ENCODE assay signal across 27 cellular contexts in genomic region chr2:163657257-163657656, GRCh38.
DNase-seq lines count a peak whose midpoint lies in the region; ATAC-seq, FAIRE-seq and TF ChIP-seq lines count a peak whose summit lies in the region.
"Had no signal": no experiment of that assay in that cellular context is flagged by ENCODE, and none has a peak within 500 bp of the region (broad histone marks: within the 10 kb centered on the region; RNA-seq: fewer than 3 reads in every experiment).

No MANE protein-coding gene starts in this region.

- H2AK5ac ChIP-seq in mesendoderm (ENCODE audit: low read length) (no peak overlapping the region), neuronal stem cell (ENCODE audit: low read depth, low read length) (no peak overlapping the region)

- no peaks in the 10 kb centered on the region for H3K9me3 ChIP-seq in MG63
- H3K9me3 ChIP-seq in neuronal stem cell (replicated peaks in 1 of 2; ENCODE audit: control insufficient read depth in 2 of 2, insufficient read depth in 1 of 2, low read depth in 1 of 2, low read length in 2 of 2) = no peaks in the 10 kb centered on the region
- H3K9me3 ChIP-seq: thyroid gland had no signal

- H3K79me2 ChIP-seq in mesendoderm (ENCODE audit: control insufficient read depth, insufficient read depth, low read length) = no peaks in the 10 kb centered on the region

- ATAC-seq in HG03135 (IDR thresholded peaks at IDR 0.05; ENCODE audit: unreplicated experiment) = no peak
- ATAC-seq: activated naive CD8-positive, alpha-beta T cell treated with anti-CD3 and anti-CD28 coated beads, Interleukin-2, amount 50 U/mL, for 24 hours; GM12878; K562; natural killer cell had no signal

- H2BK15ac ChIP-seq in mesendoderm (replicated peaks; ENCODE audit: low read depth) (no peak overlapping the region), neuronal stem cell (ENCODE audit: low read length) (no peak overlapping the region)

- H3K14ac ChIP-seq in neuronal stem cell (ENCODE audit: low read length) = no peak overlapping the region

- WGBS in mesendoderm (ENCODE audit: extremely low coverage, insufficient coverage, low lambda C conversion rate) = no CpG with 5 or more reads among the region's 3 CpGs
- WGBS in neuronal stem cell (ENCODE audit: extremely low coverage in 2 of 2, insufficient read length in 2 of 2, insufficient replicate concordance in 1 of 2), 2 donors = no CpG with 5 or more reads among the region's 3 CpGs

- H4K8ac ChIP-seq in mesendoderm (ENCODE audit: low read depth, low read length) = no peak overlapping the region
- H4K8ac ChIP-seq in neuronal stem cell (ENCODE audit: low read depth, low read length) = no peak overlapping the region

- H2BK12ac ChIP-seq in neuronal stem cell (ENCODE audit: low read length) = no peak overlapping the region

- H3K18ac ChIP-seq in mesendoderm (ENCODE audit: low read length) (no peak overlapping the region), neuronal stem cell (ENCODE audit: low read length) (no peak overlapping the region)

- H3K4me1 ChIP-seq in mesendoderm (ENCODE audit: control insufficient read depth, low read depth, low read length) = peaks cover 8% of the 10 kb centered on the region
- peaks cover 0 to 14% of the 10 kb centered on the region in 2 donors for H3K4me1 ChIP-seq in neuronal stem cell (ENCODE audit: control insufficient read depth in 2 of 2, insufficient read depth in 1 of 2, low read depth in 1 of 2, low read length in 2 of 2)
- H3K4me1 ChIP-seq: thyroid gland had no signal

- no peak overlapping the region for H4K5ac ChIP-seq in mesendoderm (ENCODE audit: low read length)

- FAIRE-seq in bronchial epithelial cell (lab: Jason Lieb, UNC) = no peak
- FAIRE-seq: GM12878, K562 had no signal

- H3K4me2 ChIP-seq in mesendoderm (ENCODE audit: low read length) = no peak overlapping the region
- H3K4me2 ChIP-seq in neuronal stem cell (ENCODE audit: insufficient read depth, low read length, poor library complexity, severe bottlenecking) = no peak overlapping the region

- H2BK5ac ChIP-seq in mesendoderm (ENCODE audit: low read length) (no peak overlapping the region), neuronal stem cell (ENCODE audit: low read length) (no peak overlapping the region)

- H3K9ac ChIP-seq in mesendoderm (ENCODE audit: low read length) = no peak overlapping the region
- H3K9ac ChIP-seq in neuronal stem cell (ENCODE audit: low read depth, low read length, poor library complexity) = no peak overlapping the region
- H3K9ac ChIP-seq: GM23248 had no signal

- no peak overlapping the region for H3K23ac ChIP-seq in mesendoderm (ENCODE audit: low read length)
- H3K23ac ChIP-seq in neuronal stem cell (ENCODE audit: low read depth, low read length, poor library complexity) = no peak overlapping the region

- no peak for TF ChIP-seq CTCF in AG10803 (conservative IDR thresholded peaks at IDR 0.05; ENCODE audit: low read length)
- TF ChIP-seq CTCF in bronchial epithelial cell (IDR thresholded peaks at IDR 0.05; ENCODE audit: insufficient read depth, low read length, severe bottlenecking) = no peak

- H4K91ac ChIP-seq in neuronal stem cell (ENCODE audit: low read depth, low read length, poor library complexity) = no peak overlapping the region

- no peaks in the 10 kb centered on the region for H3K27me3 ChIP-seq in MG63
- H3K27me3 ChIP-seq in bronchial epithelial cell (ENCODE audit: control insufficient read depth, insufficient read depth, low read length) = no peaks in the 10 kb centered on the region
- H3K27me3 ChIP-seq in mesendoderm (ENCODE audit: insufficient read depth, low read length, poor library complexity) = no peaks in the 10 kb centered on the region
- H3K27me3 ChIP-seq in neuronal stem cell (ENCODE audit: control insufficient read depth in 3 of 3, insufficient read depth in 3 of 3, low read depth in 1 of 3, low read length in 3 of 3) = no peaks in the 10 kb centered on the region
- H3K27me3 ChIP-seq: thyroid gland had no signal

- H3K4ac ChIP-seq in mesendoderm (ENCODE audit: low read depth, low read length) (no peak overlapping the region), neuronal stem cell (ENCODE audit: low read length) (no peak overlapping the region)

- H3K4me3 ChIP-seq in AG10803 (ENCODE audit: low read length) (no peak overlapping the region), MG63 (no peak overlapping the region), bronchial epithelial cell (ENCODE audit: low read depth, low read length) (no peak overlapping the region), mesendoderm (ENCODE audit: low read length) (no peak overlapping the region), neuronal stem cell (ENCODE audit: low read length in 2 of 2) (no peak overlapping the region)
- H3K4me3 ChIP-seq: GM12878, GM23248, K562, thyroid gland had no signal

- H3K36me3 ChIP-seq in MG63 (no peaks in the 10 kb centered on the region), bronchial epithelial cell (ENCODE audit: control insufficient read depth, insufficient read depth, low read length) (no peaks in the 10 kb centered on the region), mesendoderm (ENCODE audit: control insufficient read depth, insufficient read depth, low read length) (no peaks in the 10 kb centered on the region), neuronal stem cell (replicated peaks in 1 of 2; ENCODE audit: control insufficient read depth in 2 of 2, insufficient read depth in 2 of 2, low read length in 2 of 2) (no peaks in the 10 kb centered on the region)
- H3K36me3 ChIP-seq: thyroid gland had no signal

- no peak overlapping the region for H2BK120ac ChIP-seq in mesendoderm (ENCODE audit: low read depth, low read length)
- no peak overlapping the region for H2BK120ac ChIP-seq in neuronal stem cell (ENCODE audit: low read depth, low read length)

- H2AFZ ChIP-seq in neuronal stem cell (ENCODE audit: low read length) = no peak overlapping the region
- H2AFZ ChIP-seq: GM23248 had no signal

- H3K79me1 ChIP-seq in mesendoderm (ENCODE audit: low read length) (no peaks in the 10 kb centered on the region), neuronal stem cell (ENCODE audit: low read depth, low read length) (peaks cover 2% of the 10 kb centered on the region)

- no peak overlapping the region for H3K56ac ChIP-seq in mesendoderm (ENCODE audit: low read length)

- DNase-seq in AG10803 (ENCODE audit: low read depth) = peak; percentile 17
- peak; percentile 1 for DNase-seq in MG63
- DNase-seq in bronchial epithelial cell (ENCODE audit: low read depth) = peak; percentile 35
- DNase-seq in mesendoderm = peak; percentile 40
- no peak for DNase-seq in neuronal stem cell (ENCODE audit: low spot score)
- no peak for DNase-seq in NCI-H1694 (lab: John Stamatoyannopoulos, UW)
- DNase-seq in ACHN = no peak
- DNase-seq: activated CD4-positive, alpha-beta T cell treated with anti-CD3 and anti-CD28 coated beads, Interleukin-2, amount 10 ng/mL, durations not matched to agents 7 days and 5 days; activated naive CD8-positive, alpha-beta T cell treated with anti-CD3 and anti-CD28 coated beads, Interleukin-2, amount 50 U/mL, for 24 hours; CD4-positive, CD25-positive, alpha-beta regulatory T cell; endodermal cell; foreskin melanocyte; GM23248; mesenchymal stem cell; natural killer cell; NCI-H146; NCI-H774; OCI-M1; posterior cingulate gyrus; SIG-M5; stimulated activated CD4-positive, alpha-beta T cell treated with anti-CD3 and anti-CD28 coated beads, Interleukin-2, amount 100 ng/mL, for 24 hours; stimulated activated naive CD4-positive, alpha-beta T cell; thyroid gland had no signal

- H3K27ac ChIP-seq in mesendoderm (ENCODE audit: low read depth, low read length) (no peak overlapping the region), neuronal stem cell (replicated peaks; ENCODE audit: low read length) (no peak overlapping the region)
- H3K27ac ChIP-seq: GM23248, thyroid gland, VCaP had no signal

- in situ Hi-C loops in ACHN (cut with HindIII; ENCODE audit: low pct_ligation_motif_present, low pct_unique_long_range_greater_than_20kb, low sequenced_read_pairs) = no loop called here

Comparison
In these comparisons a context has a peak if more than half of its experiments do, and no peak if none do; other contexts are left out.
1. DNase-seq: peak in AG10803 (single experiment), MG63 (single experiment), bronchial epithelial cell (single experiment) and mesendoderm (single experiment); none in neuronal stem cell (single experiment), NCI-H1694 (single experiment) and ACHN (single experiment).